ENCODE assay signal across 8 cellular contexts in the genomic region with DNA sequence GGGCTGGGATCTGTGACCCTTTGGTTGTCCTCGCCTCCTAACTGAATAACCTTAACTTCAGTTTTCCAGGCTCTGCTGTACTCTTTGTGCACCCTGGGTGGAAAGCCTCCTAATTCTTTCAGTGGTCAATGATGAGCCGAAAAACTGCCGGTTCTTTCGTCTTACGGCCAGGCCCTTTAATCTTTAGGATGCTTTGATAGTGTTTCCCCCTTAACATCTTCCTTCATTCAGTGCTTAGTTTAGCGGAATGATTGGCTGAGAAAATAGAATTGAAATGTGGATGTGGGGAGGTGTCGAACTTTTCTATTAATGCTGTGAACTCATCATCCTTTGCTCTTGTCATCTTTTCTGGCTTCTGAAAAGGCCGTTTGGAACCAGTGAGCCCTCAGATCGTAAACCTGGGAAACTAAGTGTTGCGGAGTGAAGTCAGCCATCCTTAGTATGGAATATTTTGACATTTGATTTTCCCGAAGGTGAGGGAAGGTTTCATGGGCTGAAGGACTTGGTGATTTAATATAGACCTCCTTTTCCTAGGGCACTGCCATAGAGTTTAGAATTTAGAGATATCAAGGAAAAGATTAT. TPM values are rescaled to one million over a fixed set of nuclear protein-coding genes. Genes with fewer than 3 reads are reported as not detected.
A peak's percentile ranks its signal among the peaks of the same experiment; 100 is the strongest.
DNase-seq lines count a peak whose midpoint lies in the region; ATAC-seq and TF ChIP-seq lines count a peak whose summit lies in the region.

No MANE protein-coding gene starts in this region.

- peak; percentile 34 for DNase-seq in G401 (ENCODE audit: low spot score)
- DNase-seq in M059J (ENCODE audit: low read depth): peak; percentile 24
- DNase-seq in mammary epithelial cell: no peak
- no peak for DNase-seq in memory B cell (ENCODE audit: low spot score in 2 of 2)
- no peak for DNase-seq in uterus
- DNase-seq in effector CD8-positive, alpha-beta T cell (lab: John Stamatoyannopoulos, UW): no peak
- DNase-seq in NOMO-1 (lab: John Stamatoyannopoulos, UW; ENCODE audit: unreplicated experiment in 2 of 2): no peak

- TF ChIP-seq CTCF in mammary epithelial cell (conservative IDR thresholded peaks at IDR 0.05 in 1 of 2, IDR thresholded peaks at IDR 0.05 in 1 of 2; ENCODE audit: extremely low read depth in 1 of 2, insufficient read depth in 1 of 2, low read depth in 1 of 2, low read length in 2 of 2): no peak
- no peak for TF ChIP-seq CTCF in uterus (IDR thresholded peaks at IDR 0.05)

- H3K36me3 Mint-ChIP-seq in memory B cell: peaks cover 4% of the 10 kb centered on the region

- intact Hi-C loops in mammary epithelial cell (cut with micrococcal nuclease): loop anchor here (5.0 kb wide), 1 partner anchor 37 kb away; no protein-coding TSS in a partner anchor
- intact Hi-C loops in uterus (cut with DNase I; ENCODE audit: low total_unique reads): no loop called here

- H3K4me1 ChIP-seq in mammary epithelial cell (ENCODE audit: insufficient read depth, low read length) (peaks cover 8% of the 10 kb centered on the region), uterus (peaks cover 0 to 4% of the 10 kb centered on the region in 2 donors)

- dilution Hi-C loops in mammary epithelial cell (cut with HindIII; ENCODE audit: low sequenced_read_pairs): no loop called here

- in situ Hi-C loops in G401 (cut with HindIII; ENCODE audit: low sequenced_read_pairs): no loop called here
- in situ Hi-C loops in mammary epithelial cell (cut with MboI; ENCODE audit: low sequenced_read_pairs in 2 of 2): loop anchor here in 1 of 2 donors (5.0 kb wide), 1 partner anchor 147 kb away; no protein-coding TSS in a partner anchor

- peak overlapping the region; percentile 80 for H2AFZ ChIP-seq in mammary epithelial cell (ENCODE audit: low read depth, low read length)

- no peaks in the 10 kb centered on the region for H3K27me3 Mint-ChIP-seq in memory B cell

- no peaks in the 10 kb centered on the region for H4K20me1 ChIP-seq in mammary epithelial cell (ENCODE audit: insufficient read depth, low read length)

- peak overlapping the region; percentile 90 for H3K4me2 ChIP-seq in mammary epithelial cell (ENCODE audit: insufficient read depth, low read depth, low read length)

- H3K4me3 ChIP-seq in mammary epithelial cell (replicated peaks in 1 of 3; ENCODE audit: insufficient read depth in 1 of 3, low read depth in 2 of 3, low read length in 3 of 3) (peak overlapping the region; percentile 91 to 97 (median 93)), uterus (peak overlapping the region; percentile 94 to 98)

- peak overlapping the region; percentile 99 for H3K9ac ChIP-seq in mammary epithelial cell (ENCODE audit: insufficient read depth, low read length)

- WGBS in mammary epithelial cell (ENCODE audit: low coverage, missing lambda C conversion rate): 3% methylated on average over 11 of the region's 11 CpGs

- no peaks in the 10 kb centered on the region for H3K27me3 ChIP-seq in mammary epithelial cell (ENCODE audit: insufficient read depth, low read length)
- no peaks in the 10 kb centered on the region for H3K27me3 ChIP-seq in uterus

- H3K79me2 ChIP-seq in mammary epithelial cell (ENCODE audit: insufficient read depth, low read length): peaks cover 83% of the 10 kb centered on the region

- H3K4me1 Mint-ChIP-seq in memory B cell: peaks cover 24% of the 10 kb centered on the region

- peak overlapping the region; percentile 97 for H3K27ac Mint-ChIP-seq in memory B cell

- TSS peak; percentile 34 for BruUV-seq in mammary epithelial cell (replicated peaks; lab: Mats Ljungman, UMichigan)

- peak overlapping the region; percentile 92 for H3K27ac ChIP-seq in mammary epithelial cell (ENCODE audit: insufficient read depth, low read depth, low read length)
- H3K27ac ChIP-seq in uterus: peak overlapping the region; percentile 88 to 93

- H3K4me3 Mint-ChIP-seq in memory B cell: peak overlapping the region; percentile 96

- no peak for TF ChIP-seq POLR2A in uterus (IDR thresholded peaks at IDR 0.05)

- H3K9me3 Mint-ChIP-seq in memory B cell: no peaks in the 10 kb centered on the region

- H3K36me3 ChIP-seq in mammary epithelial cell (ENCODE audit: insufficient read depth, low read length) (peaks cover 15% of the 10 kb centered on the region), uterus (no peaks in the 10 kb centered on the region)

- ATAC-seq in memory B cell (ENCODE audit: low read depth) (no peak), HG03039 (IDR thresholded peaks at IDR 0.05; ENCODE audit: unreplicated experiment) (no peak)

- CTCF ChIA-PET in mammary epithelial cell (lab: Charles Lee; ENCODE audit: low non-redundant PET): no interaction called here

- H3K9me3 ChIP-seq in mammary epithelial cell (replicated peaks; ENCODE audit: insufficient read depth, low read length) (no peaks in the 10 kb centered on the region), uterus (no peaks in the 10 kb centered on the region)

RNA-seq across cellular contexts. Expression of gene GARS1, which starts 0.9 kb away (rescaled TPM):
- total RNA-seq in G401 (2014; rRNA removed; shearing (Covaris generic)): 171 and 234 TPM in 2 replicates
- total RNA-seq in M059J (2014; rRNA removed; shearing (Covaris generic)): 91.7 and 97.2 TPM in 2 replicates
- 100 to 1,000 TPM; 419 to 470 TPM for total RNA-seq in mammary epithelial cell
- polyA plus RNA-seq in mammary epithelial cell: 609 TPM
- polyA minus RNA-seq in mammary epithelial cell: 1,008 TPM
- 10 to 100 TPM; 33.5 to 71.2 (median 58.1) TPM for total RNA-seq in uterus

Comparison
In these comparisons a context has a peak if more than half of its experiments do, and no peak if none do; other contexts are left out.
1. DNase-seq: peak in G401 (single experiment) and M059J (single experiment); none in mammary epithelial cell (single experiment), memory B cell (0 of 2), uterus (0 of 2), effector CD8-positive, alpha-beta T cell (single experiment) and NOMO-1 (0 of 2).